Comparison of ENCODE assay signal across 14 cellular contexts in the genomic region with DNA sequence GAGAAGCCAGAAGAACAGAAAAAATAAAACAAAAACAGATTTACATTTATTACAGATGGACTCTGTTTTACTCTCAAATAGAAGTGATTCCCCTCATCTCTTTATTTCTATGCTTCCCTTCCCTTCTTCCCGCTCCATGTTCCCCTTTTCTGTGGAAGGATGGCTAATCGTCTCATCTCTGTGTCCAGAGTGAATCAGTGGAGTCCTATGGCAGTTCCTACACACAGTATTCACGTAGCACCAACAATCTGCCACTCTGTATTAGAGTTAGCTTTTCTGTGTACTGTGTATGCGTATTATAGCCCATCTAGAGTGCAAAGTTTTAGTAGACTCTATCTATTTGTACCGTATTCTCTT. TPM values are rescaled to one million over a fixed set of nuclear protein-coding genes. Genes with fewer than 3 reads are reported as not detected.
DNase-seq lines count a peak whose midpoint lies in the region; ATAC-seq and TF ChIP-seq lines count a peak whose summit lies in the region.
"Had no signal": no experiment of that assay in that cellular context is flagged by ENCODE, and none has a peak within 500 bp of the region (broad histone marks: within the 10 kb centered on the region; RNA-seq: fewer than 3 reads in every experiment).

No MANE protein-coding gene starts in this region.

- H3K36me3 ChIP-seq in A673 (ENCODE audit: insufficient read depth, low read length, poor library complexity, severe bottlenecking) (no peaks in the 10 kb centered on the region), ES-I3 (ENCODE audit: insufficient read depth, low read length) (no peaks in the 10 kb centered on the region), sigmoid colon (no peaks in the 10 kb centered on the region)

- no TSS peak for BruUV-seq in A673 (replicated peaks; lab: Mats Ljungman, UMichigan)

- H3K9me3 ChIP-seq in A673 (ENCODE audit: low read depth, low read length, poor library complexity, severe bottlenecking) (no peaks in the 10 kb centered on the region), ES-I3 (ENCODE audit: control insufficient read depth, insufficient read depth, low read length) (no peaks in the 10 kb centered on the region), sigmoid colon (no peaks in the 10 kb centered on the region)

- CTCF ChIA-PET in A673 (lab: Charles Lee): interaction anchor here (0.6 kb wide), 1 partner anchor 189 kb away, joined by 7 read pairs; no protein-coding TSS in a partner anchor

- WGBS in sigmoid colon, 2 donors: 84 to 85% methylated on average over 5 of the region's 5 CpGs

- no peaks in the 10 kb centered on the region for H3K36me3 Mint-ChIP-seq in nephron progenitor cell (ENCODE audit: low read depth)
- H3K36me3 Mint-ChIP-seq in stimulated activated effector memory CD8-positive, alpha-beta T cell treated with anti-CD3 and anti-CD28 coated beads, Interleukin-12 subunit alpha, Interleukin-12 subunit beta, amount 100 ng/mL, for 72 hours: no peaks in the 10 kb centered on the region

- H3K4me1 ChIP-seq in A673 (ENCODE audit: insufficient read depth, low read length, poor library complexity, severe bottlenecking) (no peaks in the 10 kb centered on the region), ES-I3 (ENCODE audit: insufficient read depth, low read length) (no peaks in the 10 kb centered on the region; the same call in 1 of the 2 replicates), sigmoid colon (peaks cover 0 to 7% (median 0%) of the 10 kb centered on the region in 4 donors)

- DNase-seq in A673 (ENCODE audit: low spot score) (no peak), NCI-H748 (lab: John Stamatoyannopoulos, UW; ENCODE audit: unreplicated experiment) (peak; percentile 57), nephron progenitor cell (no peak), NCI-H2107 (lab: John Stamatoyannopoulos, UW) (no peak), sigmoid colon (no peak), caudate nucleus (lab: John Stamatoyannopoulos, UW) (no peak)
- no peak for DNase-seq in stimulated activated effector memory CD8-positive, alpha-beta T cell treated with anti-CD3 and anti-CD28 coated beads, Interleukin-12 subunit alpha, Interleukin-12 subunit beta, amount 100 ng/mL, for 72 hours (ENCODE audit: low spot score in 2 of 2)
- DNase-seq: ACHN; Calu3; CD4-positive, alpha-beta T cell; KG1; NCI-H1694; PC-9 had no signal

- H3K4me3 ChIP-seq in A673 (ENCODE audit: low read depth, low read length, poor library complexity, severe bottlenecking) (peak overlapping the region; percentile 17), sigmoid colon (peak overlapping the region in 1 of 4 donors; percentile 32)
- H3K4me3 ChIP-seq: PC-9 had no signal

- no peak overlapping the region for H3K4me3 Mint-ChIP-seq in nephron progenitor cell
- no peak overlapping the region for H3K4me3 Mint-ChIP-seq in stimulated activated effector memory CD8-positive, alpha-beta T cell treated with anti-CD3 and anti-CD28 coated beads, Interleukin-12 subunit alpha, Interleukin-12 subunit beta, amount 100 ng/mL, for 72 hours
- H3K4me3 Mint-ChIP-seq: CD4-positive, alpha-beta T cell had no signal

- POLR2A ChIA-PET in A673 (lab: Charles Lee; ENCODE audit: low non-redundant PET): interaction anchor here (0.5 kb wide), 1 partner anchor 51 kb away, joined by 3 read pairs; no protein-coding TSS in a partner anchor

- no peak for TF ChIP-seq CTCF in A673 (conservative IDR thresholded peaks at IDR 0.05; ENCODE audit: low read depth, low read length)
- no peak for TF ChIP-seq CTCF in nephron progenitor cell (IDR thresholded peaks at IDR 0.05)
- TF ChIP-seq CTCF in sigmoid colon (IDR thresholded peaks at IDR 0.05): no peak

- H3K9ac ChIP-seq in ES-I3 (ENCODE audit: low read depth, low read length): 0 out of 2 replicates have a peak overlapping the region, but pooled peaks have one; percentile 3

- H3K4me1 Mint-ChIP-seq in nephron progenitor cell: peaks cover 37% of the 10 kb centered on the region
- peaks cover 11% of the 10 kb centered on the region for H3K4me1 Mint-ChIP-seq in stimulated activated effector memory CD8-positive, alpha-beta T cell treated with anti-CD3 and anti-CD28 coated beads, Interleukin-12 subunit alpha, Interleukin-12 subunit beta, amount 100 ng/mL, for 72 hours

- H3K9me3 Mint-ChIP-seq in nephron progenitor cell: no peaks in the 10 kb centered on the region
- no peaks in the 10 kb centered on the region for H3K9me3 Mint-ChIP-seq in stimulated activated effector memory CD8-positive, alpha-beta T cell treated with anti-CD3 and anti-CD28 coated beads, Interleukin-12 subunit alpha, Interleukin-12 subunit beta, amount 100 ng/mL, for 72 hours
- H3K9me3 Mint-ChIP-seq: CD4-positive, alpha-beta T cell had no signal

- ATAC-seq in stimulated activated effector memory CD8-positive, alpha-beta T cell treated with anti-CD3 and anti-CD28 coated beads, Interleukin-12 subunit alpha, Interleukin-12 subunit beta, amount 100 ng/mL, for 72 hours: no peak

- intact Hi-C loops in A673 (cut with micrococcal nuclease; ENCODE audit: unreplicated experiment) (no loop called here), sigmoid colon (cut with DNase I) (loop anchor here (10.0 kb wide), 2 partner anchors 236 to 506 kb away; partner anchors contain the start of genes LGALS8 and MTR)

- TF ChIP-seq POLR2A in sigmoid colon (IDR thresholded peaks at IDR 0.05): no peak

- H3K27me3 ChIP-seq in A673 (replicated peaks; ENCODE audit: insufficient read depth, low read depth, low read length, poor library complexity) (no peaks in the 10 kb centered on the region), sigmoid colon (peaks cover 0 to 11% (median 0%) of the 10 kb centered on the region in 3 donors)

- TF ChIP-seq EP300 in sigmoid colon (IDR thresholded peaks at IDR 0.05): no peak

- H3K27me3 Mint-ChIP-seq in nephron progenitor cell (ENCODE audit: low read depth, poor library complexity): peaks cover 46% of the 10 kb centered on the region
- H3K27me3 Mint-ChIP-seq: CD4-positive, alpha-beta T cell had no signal

- H3K27ac Mint-ChIP-seq in nephron progenitor cell: peak overlapping the region; percentile 49
- H3K27ac Mint-ChIP-seq in stimulated activated effector memory CD8-positive, alpha-beta T cell treated with anti-CD3 and anti-CD28 coated beads, Interleukin-12 subunit alpha, Interleukin-12 subunit beta, amount 100 ng/mL, for 72 hours: no peak overlapping the region
- H3K27ac Mint-ChIP-seq: CD4-positive, alpha-beta T cell had no signal

- no peak overlapping the region for H3K27ac ChIP-seq in A673 (ENCODE audit: low read depth, low read length, poor library complexity, severe bottlenecking)
- H3K27ac ChIP-seq in sigmoid colon: peak overlapping the region in 1 of 4 donors; percentile 70
- H3K27ac ChIP-seq in caudate nucleus (ENCODE audit: low read depth, low read length): no peak overlapping the region
- H3K27ac ChIP-seq: PC-9 had no signal

RNA-seq across cellular contexts. Expression of gene ERO1B, which starts 6.8 kb away (rescaled TPM):
- total RNA-seq in A673 (2021) (3.4 and 4.1 TPM in 2 replicates), sigmoid colon (10 to 100 TPM in 3 of 4 donors, 1 to 10 TPM in 1; 9.0 to 17.2 (median 13.7) TPM)
- 1 to 10 TPM; 1.2 to 2.1 (median 1.4) TPM for polyA plus RNA-seq in sigmoid colon
- total RNA-seq: PC-9 had no signal
